Comparison of ENCODE assay signal across 8 cellular contexts in the genomic region with DNA sequence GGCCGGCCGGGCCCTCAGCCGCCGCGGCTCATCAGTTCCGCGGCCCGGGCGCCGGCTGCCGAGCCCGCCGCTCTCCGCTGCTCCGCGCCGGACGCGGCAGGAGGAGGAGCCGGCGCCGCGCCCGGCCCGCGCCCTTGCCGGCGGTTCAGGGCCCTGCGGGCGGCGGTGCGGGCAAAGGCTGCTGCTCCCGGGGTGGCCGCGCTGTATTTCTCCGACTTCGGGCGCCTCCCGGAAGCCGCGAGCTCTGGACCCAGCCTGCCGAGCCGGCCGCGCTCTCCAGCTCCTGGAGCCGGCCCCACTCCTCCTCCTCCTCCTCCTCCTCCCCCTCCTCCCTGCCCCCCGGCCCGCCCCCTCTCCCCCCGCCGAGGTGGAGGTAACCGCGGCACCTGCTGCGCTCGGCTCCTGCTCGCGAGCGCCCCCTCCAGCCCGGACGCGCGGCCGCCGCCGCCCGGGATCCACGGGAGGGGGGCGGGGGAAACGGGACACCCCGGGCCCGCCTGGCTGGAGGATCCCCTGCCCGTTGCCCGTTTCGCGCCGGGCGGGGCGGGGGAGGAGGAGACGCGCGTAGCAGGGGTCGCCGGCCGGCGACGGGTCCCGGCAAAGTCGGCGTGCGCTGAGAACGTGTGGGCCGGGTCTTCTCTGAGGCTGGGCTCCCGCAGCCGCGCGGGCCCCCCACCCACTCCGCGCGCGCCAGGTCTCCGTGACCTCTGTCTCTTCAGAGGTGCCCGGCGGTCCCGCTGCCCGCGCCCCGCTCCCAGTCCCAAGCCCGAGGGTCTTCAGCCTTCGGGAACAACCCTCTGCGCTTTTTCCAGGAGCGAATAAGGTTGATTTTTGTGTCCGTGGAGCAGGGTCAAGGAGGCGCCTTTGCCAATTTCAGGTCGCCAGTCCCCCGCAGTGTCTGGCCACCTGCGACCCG. TPM values are rescaled to one million over a fixed set of nuclear protein-coding genes. Genes with fewer than 3 reads are reported as not detected.
DNase-seq lines count a peak whose midpoint lies in the region; ATAC-seq and TF ChIP-seq lines count a peak whose summit lies in the region.

A gene with protein sequence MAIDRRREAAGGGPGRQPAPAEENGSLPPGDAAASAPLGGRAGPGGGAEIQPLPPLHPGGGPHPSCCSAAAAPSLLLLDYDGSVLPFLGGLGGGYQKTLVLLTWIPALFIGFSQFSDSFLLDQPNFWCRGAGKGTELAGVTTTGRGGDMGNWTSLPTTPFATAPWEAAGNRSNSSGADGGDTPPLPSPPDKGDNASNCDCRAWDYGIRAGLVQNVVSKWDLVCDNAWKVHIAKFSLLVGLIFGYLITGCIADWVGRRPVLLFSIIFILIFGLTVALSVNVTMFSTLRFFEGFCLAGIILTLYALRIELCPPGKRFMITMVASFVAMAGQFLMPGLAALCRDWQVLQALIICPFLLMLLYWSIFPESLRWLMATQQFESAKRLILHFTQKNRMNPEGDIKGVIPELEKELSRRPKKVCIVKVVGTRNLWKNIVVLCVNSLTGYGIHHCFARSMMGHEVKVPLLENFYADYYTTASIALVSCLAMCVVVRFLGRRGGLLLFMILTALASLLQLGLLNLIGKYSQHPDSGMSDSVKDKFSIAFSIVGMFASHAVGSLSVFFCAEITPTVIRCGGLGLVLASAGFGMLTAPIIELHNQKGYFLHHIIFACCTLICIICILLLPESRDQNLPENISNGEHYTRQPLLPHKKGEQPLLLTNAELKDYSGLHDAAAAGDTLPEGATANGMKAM (minus strand): TSS at position 257 of the 916 bp plus-strand sequence. CDS start 491 bp downstream, outside the sequence.

- POLR2A ChIA-PET in RWPE1 (lab: Yijun Ruan, JAX; ENCODE audit: low non-redundant PET), result no interaction called here

- peaks cover 8% of the 10 kb centered on the region for H3K4me1 ChIP-seq in ovary (ENCODE audit: insufficient read depth)
- H3K4me1 ChIP-seq in thoracic aorta (ENCODE audit: control insufficient read depth in 1 of 2, low read depth in 2 of 2), result peaks cover 6 to 20% of the 10 kb centered on the region in 2 donors

- H3K36me3 ChIP-seq in ovary, result no peaks in the 10 kb centered on the region
- H3K36me3 ChIP-seq in thoracic aorta, result no peaks in the 10 kb centered on the region

- ATAC-seq in thoracic aorta (ENCODE audit: insufficient number of reproducible peaks, low FRiP score, low read depth), result no peak
- ATAC-seq in GM18907 (IDR thresholded peaks at IDR 0.05; ENCODE audit: unreplicated experiment), result no peak

- TF ChIP-seq CTCF in GM12865 (IDR thresholded peaks at IDR 0.05; ENCODE audit: insufficient read depth, low read depth, low read length, missing control alignments) (peak; percentile 64), HL-60 (IDR thresholded peaks at IDR 0.05; ENCODE audit: insufficient read depth, low read length) (peak; percentile 19), RWPE1 (conservative IDR thresholded peaks at IDR 0.05; ENCODE audit: low read depth) (peak; percentile 88), ovary (IDR thresholded peaks at IDR 0.05) (peak; percentile 30 to 66 (median 62)), thoracic aorta (IDR thresholded peaks at IDR 0.05) (peak; percentile 82)

- intact Hi-C loops in head of caudate nucleus (cut with DNase I), result loop anchor here (5.0 kb wide), 2 partner anchors 70 to 170 kb away; no protein-coding TSS in a partner anchor
- intact Hi-C loops in ovary (cut with DNase I), result loop anchor here (5.0 to 10.0 kb wide), 6 partner anchors 172 to 280 kb away; no protein-coding TSS in a partner anchor

- no peak within 1 kb of the TSS for H3K27ac Mint-ChIP-seq in activated naive CD4-positive, alpha-beta T cell treated with anti-CD3 and anti-CD28 coated beads, Interleukin-2, amount 10 ng/mL, durations not matched to agents 7 days and 5 days

- peaks cover 27% of the 10 kb centered on the region for H3K27me3 Mint-ChIP-seq in activated naive CD4-positive, alpha-beta T cell treated with anti-CD3 and anti-CD28 coated beads, Interleukin-2, amount 10 ng/mL, durations not matched to agents 7 days and 5 days

- DNase-seq in GM12865 (ENCODE audit: low read depth), result peak; percentile 63
- DNase-seq in HL-60 (ENCODE audit: low read depth in 1 of 2, low spot score in 1 of 2), result peak; percentile 13 to 17
- peak; percentile 85 for DNase-seq in RWPE1 (ENCODE audit: low spot score)
- peak; percentile 82 for DNase-seq in activated naive CD4-positive, alpha-beta T cell treated with anti-CD3 and anti-CD28 coated beads, Interleukin-2, amount 10 ng/mL, durations not matched to agents 7 days and 5 days
- peak in 40 of 42 donors; percentile 49 to 90 (median 82) for DNase-seq in head of caudate nucleus
- peak; percentile 69 to 83 (median 77) for DNase-seq in ovary
- DNase-seq in thoracic aorta (ENCODE audit: low spot score), result no peak

- H3K4me3 ChIP-seq in GM12865 (ENCODE audit: low read depth, low read length) (peak within 1 kb of the TSS; percentile 18), HL-60 (replicated peaks; ENCODE audit: insufficient read depth, low read length) (peak within 1 kb of the TSS; percentile 32), ovary (peak within 1 kb of the TSS; percentile 49), thoracic aorta (peak within 1 kb of the TSS; percentile 78)

- H3K27me3 ChIP-seq in HL-60 (ENCODE audit: insufficient read depth, poor library complexity, severe bottlenecking) (peaks cover 62% of the 10 kb centered on the region), ovary (no peaks in the 10 kb centered on the region), thoracic aorta (replicated peaks; ENCODE audit: insufficient read depth) (no peaks in the 10 kb centered on the region)

- no peak for TF ChIP-seq POLR2A in ovary (IDR thresholded peaks at IDR 0.05)

- CTCF ChIA-PET in RWPE1 (lab: Yijun Ruan, JAX), result interaction anchor here (0.6 to 1.0 kb wide), 4 partner anchors 10 to 1792 kb away, joined by 3 read pairs; no protein-coding TSS in a partner anchor
- CTCF ChIA-PET in activated naive CD4-positive, alpha-beta T cell treated with anti-CD3 and anti-CD28 coated beads, Interleukin-2, amount 10 ng/mL, durations not matched to agents 7 days and 5 days (lab: Charles Lee), result interaction anchor here (0.5 kb wide), 1 partner anchor 16 kb away, joined by 3 read pairs; no protein-coding TSS in a partner anchor

- H3K27ac ChIP-seq in HL-60 (replicated peaks) (no peak within 1 kb of the TSS), RWPE1 (peak within 1 kb of the TSS; percentile 85), ovary (peak within 1 kb of the TSS; percentile 41 to 56), thoracic aorta (no peak within 1 kb of the TSS)

- WGBS in ovary, 3 donors, result 0 to 1% (median 0%) methylated on average over 52 to 112 of the region's 116 CpGs

- peak within 1 kb of the TSS; percentile 74 for H3K4me3 Mint-ChIP-seq in activated naive CD4-positive, alpha-beta T cell treated with anti-CD3 and anti-CD28 coated beads, Interleukin-2, amount 10 ng/mL, durations not matched to agents 7 days and 5 days

- H3K36me3 Mint-ChIP-seq in activated naive CD4-positive, alpha-beta T cell treated with anti-CD3 and anti-CD28 coated beads, Interleukin-2, amount 10 ng/mL, durations not matched to agents 7 days and 5 days, result no peaks in the 10 kb centered on the region

- H3K9me3 Mint-ChIP-seq in activated naive CD4-positive, alpha-beta T cell treated with anti-CD3 and anti-CD28 coated beads, Interleukin-2, amount 10 ng/mL, durations not matched to agents 7 days and 5 days, result no peaks in the 10 kb centered on the region

- H3K4me1 Mint-ChIP-seq in activated naive CD4-positive, alpha-beta T cell treated with anti-CD3 and anti-CD28 coated beads, Interleukin-2, amount 10 ng/mL, durations not matched to agents 7 days and 5 days, result peaks cover 7% of the 10 kb centered on the region

- H3K9me3 ChIP-seq in ovary (no peaks in the 10 kb centered on the region), thoracic aorta (no peaks in the 10 kb centered on the region)

- no peak for TF ChIP-seq EP300 in ovary (IDR thresholded peaks at IDR 0.05)

RNA-seq across cellular contexts. Expression of the gene that starts here (rescaled TPM):
- total RNA-seq in ovary, result 10 to 100 TPM in 1 of 7 donors, 1 to 10 TPM in 6; 3.7 to 31.0 (median 6.9) TPM
- polyA plus RNA-seq in ovary, result 1 to 10 TPM; 2.3 to 4.2 TPM
- total RNA-seq in thoracic aorta, result 1 to 10 TPM; 5.1 to 9.7 TPM

Comparison
In these comparisons a context has a peak if more than half of its experiments do, and no peak if none do; other contexts are left out.
1. H3K4me3 ChIP-seq: peak in every context shown above with its lines; median percentile 78 in thoracic aorta; 49 in ovary; 32 in HL-60; 18 in GM12865.
2. CTCF ChIP-seq: peak in every context shown above with its lines; median percentile 88 in RWPE1; 82 in thoracic aorta; 64 in GM12865; 62 in ovary; 19 in HL-60.
3. H3K27ac ChIP-seq: peak in RWPE1 (single experiment) and ovary (2 of 2); none in HL-60 (single experiment) and thoracic aorta (0 of 2).